Comparison of ENCODE assay signal across 17 cellular contexts in genomic region chr2:119486886-119487285, GRCh38. TPM values are rescaled to one million over a fixed set of nuclear protein-coding genes. Genes with fewer than 3 reads are reported as not detected.
DNase-seq lines count a peak whose midpoint lies in the region; ATAC-seq, FAIRE-seq and TF ChIP-seq lines count a peak whose summit lies in the region.
"Had no signal": no experiment of that assay in that cellular context is flagged by ENCODE, and none has a peak within 500 bp of the region (broad histone marks: within the 10 kb centered on the region; RNA-seq: fewer than 3 reads in every experiment).

No MANE protein-coding gene starts in this region.

- H3K36me3 ChIP-seq in GM23248 (ENCODE audit: low read depth) (no peaks in the 10 kb centered on the region), liver (ENCODE audit: control insufficient read depth in 4 of 4, insufficient read depth in 3 of 4, low read depth in 1 of 4, low read length in 3 of 4) (no peaks in the 10 kb centered on the region), small intestine (ENCODE audit: control insufficient read depth in 2 of 2, insufficient read depth in 2 of 2, low read length in 2 of 2) (no peaks in the 10 kb centered on the region), WERI-Rb-1 (no peaks in the 10 kb centered on the region), aorta (ENCODE audit: control insufficient read depth in 1 of 2, insufficient read depth in 2 of 2, low read length in 1 of 2) (no peaks in the 10 kb centered on the region)

- no peak for FAIRE-seq in small intestine (lab: Jason Lieb, UNC)
- FAIRE-seq: colon had no signal

- H4K20me1 ChIP-seq in GM23248 (ENCODE audit: insufficient read depth): no peaks in the 10 kb centered on the region

- H3K4me1 ChIP-seq in GM23248 (ENCODE audit: insufficient read depth): peaks cover 23% of the 10 kb centered on the region
- peaks cover 19 to 82% (median 56%) of the 10 kb centered on the region in 4 donors for H3K4me1 ChIP-seq in liver (ENCODE audit: control insufficient read depth in 4 of 4, insufficient read depth in 4 of 4, low read length in 3 of 4)
- peaks cover 3 to 4% of the 10 kb centered on the region in 2 donors for H3K4me1 ChIP-seq in small intestine (ENCODE audit: control insufficient read depth in 2 of 2, insufficient read depth in 1 of 2, low read depth in 1 of 2, low read length in 1 of 2)
- peaks cover 0 to 7% of the 10 kb centered on the region in 2 donors for H3K4me1 ChIP-seq in aorta (ENCODE audit: control insufficient read depth in 1 of 2, insufficient read depth in 2 of 2, low read length in 2 of 2)

- intact Hi-C loops in aorta (cut with DNase I): no loop called here

- H2AFZ ChIP-seq in GM23248: no peak overlapping the region

- H3F3A ChIP-seq in GM23248 (ENCODE audit: insufficient read depth): peaks cover 3% of the 10 kb centered on the region; the same call in 1 of the 2 replicates

- H3K4me2 ChIP-seq in GM23248 (ENCODE audit: unreplicated experiment): peak overlapping the region; percentile 10

- 20 to 31% methylated on average over 6 to 7 of the region's 7 CpGs for WGBS in GM23248 (ENCODE audit: low coverage in 1 of 2, low lambda C conversion rate in 2 of 2, missing lambda C conversion rate in 2 of 2), 2 experiments
- 45% methylated on average over 7 of the region's 7 CpGs for WGBS in liver
- WGBS in small intestine, 3 donors: 47 to 53% (median 52%) methylated on average over 6 to 7 of the region's 7 CpGs
- WGBS in aorta, 2 donors: 4 to 13% methylated on average over 7 of the region's 7 CpGs

- TF ChIP-seq RAD21 in liver (IDR thresholded peaks at IDR 0.05): no peak

- H3K4me3 ChIP-seq in GM23248: no peak overlapping the region
- H3K4me3 ChIP-seq in choroid plexus epithelial cell (ENCODE audit: low read depth, low read length): no peak overlapping the region
- no peak overlapping the region for H3K4me3 ChIP-seq in liver (ENCODE audit: low read depth in 1 of 3, low read length in 3 of 3)
- H3K4me3 ChIP-seq in small intestine (ENCODE audit: low read depth in 1 of 2, low read length in 2 of 2): no peak overlapping the region
- H3K4me3 ChIP-seq in WERI-Rb-1 (ENCODE audit: low read depth, low read length): no peak overlapping the region
- no peak overlapping the region for H3K4me3 ChIP-seq in aorta (ENCODE audit: low read length in 2 of 2)

- 0 out of 2 replicates have a peak, but pooled peaks cover 10% of the 10 kb centered on the region for H3K27me3 ChIP-seq in GM23248 (replicated peaks; ENCODE audit: insufficient read depth)
- H3K27me3 ChIP-seq in liver (ENCODE audit: control insufficient read depth in 4 of 4, insufficient read depth in 4 of 4, low read length in 3 of 4): no peaks in the 10 kb centered on the region
- H3K27me3 ChIP-seq in small intestine (ENCODE audit: control insufficient read depth in 2 of 2, insufficient read depth in 2 of 2, low read length in 2 of 2): no peaks in the 10 kb centered on the region
- H3K27me3 ChIP-seq in WERI-Rb-1 (ENCODE audit: insufficient read depth, low read depth, severe bottlenecking): no peaks in the 10 kb centered on the region
- no peaks in the 10 kb centered on the region for H3K27me3 ChIP-seq in aorta (ENCODE audit: control insufficient read depth in 1 of 2, insufficient read depth in 2 of 2, low read length in 1 of 2)

- no peaks in the 10 kb centered on the region for H3K9me3 ChIP-seq in GM23248 (ENCODE audit: low read depth)
- no peaks in the 10 kb centered on the region for H3K9me3 ChIP-seq in liver (ENCODE audit: control insufficient read depth in 4 of 4, low read length in 3 of 4)
- H3K9me3 ChIP-seq in small intestine (ENCODE audit: control insufficient read depth, low read depth): no peaks in the 10 kb centered on the region
- no peaks in the 10 kb centered on the region for H3K9me3 ChIP-seq in WERI-Rb-1 (ENCODE audit: severe bottlenecking)
- H3K9me3 ChIP-seq in aorta (ENCODE audit: control insufficient read depth, low read length): no peaks in the 10 kb centered on the region

- no peak overlapping the region for H3K27ac ChIP-seq in GM23248
- peak overlapping the region; percentile 86 to 89 for H3K27ac ChIP-seq in liver (ENCODE audit: low read depth in 1 of 2, low read length in 2 of 2)
- H3K27ac ChIP-seq in small intestine (ENCODE audit: low read depth in 1 of 2, low read length in 1 of 2): peak overlapping the region; percentile 87 to 96
- no peak overlapping the region for H3K27ac ChIP-seq in WERI-Rb-1
- H3K27ac ChIP-seq in aorta (ENCODE audit: low read depth in 1 of 2, low read length in 2 of 2): no peak overlapping the region

- no peaks in the 10 kb centered on the region for H3K9me2 ChIP-seq in GM23248 (ENCODE audit: insufficient read depth)

- TF ChIP-seq CTCF in choroid plexus epithelial cell (conservative IDR thresholded peaks at IDR 0.05; ENCODE audit: low read depth, low read length) (no peak), liver (IDR thresholded peaks at IDR 0.05; ENCODE audit: low read depth, low read length, missing input control) (no peak), WERI-Rb-1 (IDR thresholded peaks at IDR 0.05; ENCODE audit: low read depth, low read length) (no peak)

- H3K9ac ChIP-seq in GM23248 (no peak overlapping the region), liver (ENCODE audit: low read depth in 1 of 2, low read length in 2 of 2) (no peak overlapping the region)

- DNase-seq in GM23248 (peak; percentile 67), choroid plexus epithelial cell (ENCODE audit: low read depth) (peak; percentile 86), small intestine (no peak), WERI-Rb-1 (no peak), aorta (no peak), NCI-H128 (lab: John Stamatoyannopoulos, UW; ENCODE audit: unreplicated experiment) (no peak)
- DNase-seq: activated CD4-positive, alpha-beta T cell treated with anti-CD3 and anti-CD28 coated beads for 36 hours; CD4-positive, alpha-beta memory T cell; GF-D8; NK-92 treated with Interleukin-12 subunit alpha and Interleukin-12 subunit beta, amount 100 ng/mL, for 24 hours; SHP77 treated with DMSO at 0.1 percent for 48 hours; stimulated activated CD4-positive, alpha-beta T cell treated with anti-CD3 and anti-CD28 coated beads, Interleukin-1b, Interleukin-23, amount 100 ng/mL, for 48 hours; T-helper 9 cell had no signal

- in situ Hi-C loops in GM23248 (cut with MboI): no loop called here

- H3K79me2 ChIP-seq in GM23248 (ENCODE audit: insufficient read depth): no peaks in the 10 kb centered on the region

- no peak for ATAC-seq in aorta (ENCODE audit: low FRiP score)
- ATAC-seq: activated CD4-positive, alpha-beta T cell treated with anti-CD3 and anti-CD28 coated beads for 36 hours had no signal

TF ChIP-seq in liver, 16 proteins besides CTCF, POLR2A, EP300 and RAD21:
- TF ChIP-seq GABPA (IDR thresholded peaks at IDR 0.05 in 1 of 2, conservative IDR thresholded peaks at IDR 0.05 in 1 of 2): no peak
- no peak for TF ChIP-seq ZBTB33 (IDR thresholded peaks at IDR 0.05)
- TF ChIP-seq HNF4G (IDR thresholded peaks at IDR 0.05): no peak

RNA-seq across cellular contexts. Expression of gene SCTR, which starts 37.4 kb away (rescaled TPM):
- total RNA-seq in GM23248 (2014; rRNA removed; shearing (Covaris generic)): not detected in 2 replicates
- not detected in 2 replicates for polyA plus RNA-seq in GM23248 (2016; fragmentation: Nextera tagmentation; extraction: Ambion mirVana)
- under 1 TPM; 0.17 to 0.28 TPM for total RNA-seq in liver
- polyA plus RNA-seq in liver: under 1 TPM; 0.31 to 0.47 TPM
- polyA plus RNA-seq in small intestine: 10 to 100 TPM; 15.0 to 48.8 (median 43.5) TPM
- total RNA-seq in aorta: not detected
- polyA plus RNA-seq in aorta: under 1 TPM in 1 of 2 donors, not detected in 1; 0.13 TPM
- total RNA-seq: activated CD4-positive, alpha-beta T cell treated with anti-CD3 and anti-CD28 coated beads for 36 hours; CD4-positive, alpha-beta memory T cell; fibroblast of lung; pulmonary artery endothelial cell had no signal
- polyA plus RNA-seq: CD4-positive, alpha-beta memory T cell; fibroblast of lung had no signal

RNA-seq across cellular contexts. Expression of gene TMEM37, which starts 55.2 kb away (rescaled TPM):
- total RNA-seq in GM23248 (2014; rRNA removed; shearing (Covaris generic)): 1.8 TPM in 1 of 2 replicates, not detected in the other
- polyA plus RNA-seq in GM23248 (2016; fragmentation: Nextera tagmentation; extraction: Ambion mirVana) (0.53 and 1.5 TPM in 2 replicates), liver (100 to 1,000 TPM in 1 of 2 donors, 10 to 100 TPM in 1; 44.5 to 125 TPM), small intestine (100 to 1,000 TPM in 1 of 3 donors, 10 to 100 TPM in 2; 43.2 to 124 (median 75.9) TPM), aorta (10 to 100 TPM in 1 of 2 donors, 1 to 10 TPM in 1; 1.2 to 19.8 TPM)
- total RNA-seq in liver (10 to 100 TPM; 17.6 to 30.3 TPM), aorta (10 to 100 TPM in 1 of 2 donors, 1 to 10 TPM in 1; 5.2 to 11.0 TPM)
- total RNA-seq: activated CD4-positive, alpha-beta T cell treated with anti-CD3 and anti-CD28 coated beads for 36 hours had no signal
- polyA plus RNA-seq: CD4-positive, alpha-beta memory T cell had no signal

RNA-seq across cellular contexts. Expression of gene CFAP221, which starts 57.4 kb away (rescaled TPM):
- total RNA-seq in GM23248 (2014; rRNA removed; shearing (Covaris generic)): not detected in 2 replicates
- polyA plus RNA-seq in GM23248 (2016; fragmentation: Nextera tagmentation; extraction: Ambion mirVana): 0.16 and 0.27 TPM in 2 replicates
- total RNA-seq in liver: 1 to 10 TPM in 1 of 2 donors, under 1 TPM in 1; 0.23 to 3.1 TPM
- 1 to 10 TPM; 1.1 to 1.2 TPM for polyA plus RNA-seq in liver
- 10 to 100 TPM in 1 of 3 donors, 1 to 10 TPM in 2; 2.2 to 10.3 (median 3.0) TPM for polyA plus RNA-seq in small intestine
- total RNA-seq in aorta: 1 to 10 TPM in 1 of 2 donors, under 1 TPM in 1; 0.69 to 2.1 TPM
- polyA plus RNA-seq in aorta: under 1 TPM in 1 of 2 donors, not detected in 1; 0.18 TPM
- total RNA-seq: activated CD4-positive, alpha-beta T cell treated with anti-CD3 and anti-CD28 coated beads for 36 hours; CD4-positive, alpha-beta memory T cell; fibroblast of lung; pulmonary artery endothelial cell had no signal
- polyA plus RNA-seq: CD4-positive, alpha-beta memory T cell had no signal

Comparison
In these comparisons a context has a peak if more than half of its experiments do, and no peak if none do; other contexts are left out.
1. DNase-seq: peak in GM23248 (single experiment) and choroid plexus epithelial cell (single experiment); none in small intestine (single experiment), WERI-Rb-1 (single experiment), aorta (0 of 2) and NCI-H128 (single experiment).
2. H3K27ac ChIP-seq: peak in liver (2 of 2) and small intestine (2 of 2); none in GM23248 (single experiment), WERI-Rb-1 (single experiment) and aorta (0 of 2).
3. RNA of gene SCTR, which starts 37.4 kb away (polyA plus RNA-seq): 15.0 to 48.8 TPM in small intestine; 0.31 to 0.47 TPM in liver, 0.13 TPM in aorta and not detected in GM23248; every median in the first group is over 10 times any median in the second.